In the genomic region with DNA sequence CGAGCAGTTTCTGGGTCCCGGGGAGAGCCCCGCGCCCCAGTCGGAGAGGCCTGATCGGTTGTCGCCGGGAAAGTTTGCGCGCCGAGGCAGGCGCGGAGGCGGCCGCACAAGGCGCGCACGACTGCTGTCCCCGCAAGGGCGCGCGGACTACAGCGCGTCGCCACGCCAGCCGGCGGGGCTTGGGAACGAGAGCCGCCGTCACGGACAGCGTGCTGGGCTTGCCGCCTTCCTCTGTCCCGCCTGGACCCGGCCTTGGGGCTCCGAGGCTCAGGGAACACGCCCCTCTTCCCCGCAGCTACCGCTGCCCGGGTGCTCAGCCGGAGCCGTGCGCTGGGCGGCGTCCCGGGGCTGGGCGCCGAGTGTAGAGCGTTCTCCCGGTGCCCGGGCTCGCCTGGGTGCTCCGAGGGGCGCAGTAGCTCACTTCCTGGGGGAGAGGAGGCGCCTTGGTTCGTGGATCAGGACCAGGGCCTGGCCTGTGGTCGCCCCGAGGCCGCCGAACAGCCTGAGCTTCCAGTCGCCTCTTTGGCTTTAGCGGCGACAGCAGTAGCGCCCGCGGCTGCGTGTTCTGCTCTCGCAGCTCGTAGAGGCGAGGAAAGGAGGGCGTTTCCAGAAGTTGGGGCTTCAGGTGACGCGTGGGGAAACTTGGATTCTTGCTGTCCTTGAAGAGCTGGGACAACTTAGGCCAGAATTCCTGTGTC, we compare ENCODE assay signal across 8 cellular contexts. TPM values are rescaled to one million over a fixed set of nuclear protein-coding genes. Genes with fewer than 3 reads are reported as not detected.
DNase-seq lines count a peak whose midpoint lies in the region; ATAC-seq lines count a peak whose summit lies in the region.

No MANE protein-coding gene starts in this region.

- no peak for ATAC-seq in GM21723 (IDR thresholded peaks at IDR 0.05; ENCODE audit: unreplicated experiment)

- H3K27ac ChIP-seq in esophagus (ENCODE audit: low read depth in 2 of 2, low read length in 1 of 2) (peak overlapping the region; percentile 15 to 45), stomach smooth muscle (ENCODE audit: low read length) (peak overlapping the region; percentile 49)

- DNase-seq in ELF-1 (ENCODE audit: low read depth, low spot score) (peak; percentile 70), M059J (ENCODE audit: low read depth) (peak; percentile 48), activated T-cell treated with anti-CD3 and anti-CD28 coated beads for 24 hours (ENCODE audit: low read depth) (peak; percentile 15), midbrain (lab: John Stamatoyannopoulos, UW) (peak; percentile 43), SHP77 treated with DMSO at 0.1 percent for 48 hours (lab: John Stamatoyannopoulos, UW) (no peak)

- H3K27me3 ChIP-seq in esophagus (ENCODE audit: control insufficient read depth in 1 of 2, insufficient read depth in 2 of 2, low read length in 2 of 2) (no peaks in the 10 kb centered on the region), stomach smooth muscle (ENCODE audit: control insufficient read depth in 1 of 2, insufficient read depth in 2 of 2, low read length in 2 of 2) (no peaks in the 10 kb centered on the region)

- H3K9me3 ChIP-seq in esophagus (ENCODE audit: control insufficient read depth in 2 of 2, insufficient read depth in 1 of 2, low read depth in 1 of 2, low read length in 1 of 2) = no peaks in the 10 kb centered on the region
- no peaks in the 10 kb centered on the region for H3K9me3 ChIP-seq in stomach smooth muscle (ENCODE audit: control insufficient read depth in 2 of 2, low read length in 2 of 2)

- peak overlapping the region; percentile 80 to 85 for H3K9ac ChIP-seq in stomach smooth muscle (ENCODE audit: low read length in 2 of 2)

- H3K36me3 ChIP-seq in esophagus (ENCODE audit: control insufficient read depth in 2 of 2, insufficient read depth in 2 of 2, low read length in 1 of 2) (no peaks in the 10 kb centered on the region), stomach smooth muscle (ENCODE audit: control insufficient read depth in 2 of 2, insufficient read depth in 2 of 2, low read length in 2 of 2) (no peaks in the 10 kb centered on the region)

- WGBS in esophagus, 2 donors = 0 to 1% methylated on average over 69 to 74 of the region's 74 CpGs

- no peaks in the 10 kb centered on the region for H3K4me1 ChIP-seq in esophagus (ENCODE audit: control insufficient read depth in 2 of 2, insufficient read depth in 2 of 2, low read length in 1 of 2)
- H3K4me1 ChIP-seq in stomach smooth muscle (ENCODE audit: control insufficient read depth, insufficient read depth, low read length) = peaks cover 23% of the 10 kb centered on the region

- H3K4me3 ChIP-seq in esophagus (ENCODE audit: low read depth in 1 of 2, low read length in 2 of 2) (peak overlapping the region; percentile 79 to 97), stomach smooth muscle (ENCODE audit: low read length in 2 of 2) (peak overlapping the region; percentile 97 to 99)

RNA-seq across cellular contexts. Expression of a gene that starts 1.4 kb away (rescaled TPM):
- total RNA-seq in M059J (2014; rRNA removed; shearing (Covaris generic)) = 7.3 and 19.2 TPM in 2 replicates
- under 1 TPM; 0.65 to 0.91 TPM for polyA plus RNA-seq in esophagus
